In the genomic region with DNA sequence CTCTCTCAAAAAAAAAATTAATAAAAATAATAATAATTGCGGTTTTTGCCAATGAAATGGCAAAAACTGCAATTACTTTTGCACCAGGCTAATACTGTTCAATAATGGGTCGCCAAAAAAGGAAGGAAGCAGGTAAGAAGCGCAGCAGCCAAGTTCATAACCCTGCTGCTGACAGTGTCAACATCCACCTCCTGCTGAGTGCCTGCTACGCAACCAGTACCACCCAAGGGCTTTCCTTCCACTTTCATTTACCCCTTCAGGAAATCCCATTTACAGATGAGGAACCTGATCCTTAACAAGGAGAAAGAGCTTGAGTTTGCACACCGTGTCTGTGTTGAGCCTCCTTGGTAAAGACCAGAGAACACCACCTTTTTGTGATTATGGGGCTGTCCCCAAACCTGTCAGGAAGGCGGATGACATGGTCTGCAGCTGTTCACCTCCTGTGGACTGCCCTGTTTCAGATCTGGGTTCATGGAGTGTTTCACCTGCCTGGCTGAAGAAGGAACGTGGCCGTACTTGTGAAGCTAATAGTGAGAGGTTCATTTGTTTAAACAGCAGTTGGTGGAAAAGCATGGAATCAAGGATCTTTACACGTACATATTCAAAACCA, we compare ENCODE assay signal across 19 cellular contexts.
DNase-seq lines count a peak whose midpoint lies in the region; ATAC-seq and TF ChIP-seq lines count a peak whose summit lies in the region.
"Had no signal": no experiment of that assay in that cellular context is flagged by ENCODE, and none has a peak within 500 bp of the region (broad histone marks: within the 10 kb centered on the region; RNA-seq: fewer than 3 reads in every experiment).

No MANE protein-coding gene starts in this region.

- H3K27ac Mint-ChIP-seq in chondrocyte (ENCODE audit: unreplicated experiment): peak overlapping the region; percentile 17
- H3K27ac Mint-ChIP-seq: activated T-cell treated with anti-CD3 and anti-CD28 coated beads, Interleukin-2, amount 50 U/mL, for 72 hours; brain had no signal

- H3K4me1 Mint-ChIP-seq in chondrocyte (ENCODE audit: low read depth): peaks cover 21% of the 10 kb centered on the region

- no peak for ATAC-seq in HG02884 (IDR thresholded peaks at IDR 0.05; ENCODE audit: unreplicated experiment)
- ATAC-seq: activated T-cell treated with anti-CD3 and anti-CD28 coated beads, Interleukin-2, amount 50 U/mL, for 72 hours; left colon; mucosa of descending colon had no signal

- POLR2A ChIA-PET in HEK293 (lab: Yijun Ruan, JAX): interaction anchor here (1.2 kb wide), 1 partner anchor 122 kb away, joined by 4 read pairs; no protein-coding TSS in a partner anchor

- no peak overlapping the region for H3K4me3 ChIP-seq in HEK293 (ENCODE audit: low read depth, low read length)
- H3K4me3 ChIP-seq: BLaER1 treated with 17β-estradiol and CSF1 and Interleukin-3, amounts not matched to agents 10 nM and 100 nM; MG63; mucosa of descending colon; sigmoid colon; stomach had no signal

- no peak overlapping the region for H3K27ac ChIP-seq in HEK293 (ENCODE audit: extremely low read depth, low read depth, low read length)
- H3K27ac ChIP-seq: BLaER1 treated with 17β-estradiol and CSF1 and Interleukin-3, amounts not matched to agents 10 nM and 100 nM; sigmoid colon; stomach had no signal

- H3K4me3 Mint-ChIP-seq in chondrocyte (ENCODE audit: unreplicated experiment): no peak overlapping the region
- H3K4me3 Mint-ChIP-seq: activated naive CD8-positive, alpha-beta T cell; activated T-cell treated with anti-CD3 and anti-CD28 coated beads, Interleukin-2, amount 50 U/mL, for 72 hours; brain had no signal

- TF ChIP-seq CTCF in HEK293 (tag by site-specific recombination; IDR thresholded peaks at IDR 0.05) (no peak), chondrocyte (IDR thresholded peaks at IDR 0.05) (no peak)

- no peaks in the 10 kb centered on the region for H3K36me3 ChIP-seq in HEK293 (ENCODE audit: control insufficient read depth in 2 of 2, insufficient read depth in 1 of 2, low read length in 2 of 2)
- H3K36me3 ChIP-seq: MG63 had no signal

- H3K36me3 Mint-ChIP-seq in chondrocyte (ENCODE audit: low read depth): peaks cover 6% of the 10 kb centered on the region

- 0 out of 2 replicates have a peak, but pooled peaks cover 3% of the 10 kb centered on the region for H3K4me1 ChIP-seq in HEK293 (ENCODE audit: control insufficient read depth, insufficient read depth, low read length)
- H3K4me1 ChIP-seq: sigmoid colon had no signal

- CTCF ChIA-PET in HEK293 (lab: Yijun Ruan, JAX): interaction anchor here (0.7 to 3.0 kb wide), 4 partner anchors 11 to 954 kb away, joined by 3 to 23 read pairs (median 4); no protein-coding TSS in a partner anchor

- peaks cover 8% of the 10 kb centered on the region for H3K9me3 Mint-ChIP-seq in chondrocyte (ENCODE audit: low read depth)

- DNase-seq in NCI-H2029 (lab: John Stamatoyannopoulos, UW): peak; percentile 8
- DNase-seq in NCI-H2029 treated with DMSO at 0.1 percent for 48 hours (lab: John Stamatoyannopoulos, UW): no peak
- DNase-seq in NCI-H69 (lab: John Stamatoyannopoulos, UW): peak; percentile 86
- DNase-seq in chondrocyte (ENCODE audit: low spot score): no peak
- no peak for DNase-seq in NCI-H524 treated with DMSO at 0.1 percent for 48 hours (lab: John Stamatoyannopoulos, UW)
- no peak for DNase-seq in nucleus accumbens (lab: John Stamatoyannopoulos, UW)
- DNase-seq: activated CD4-positive, alpha-beta T cell treated with anti-CD3 and anti-CD28 coated beads, Interleukin-2, amount 50 U/mL, for 1 hour; activated T-cell treated with anti-CD3 and anti-CD28 coated beads, Interleukin-2, amount 50 U/mL, for 72 hours; HCEC 1CT; left colon; MG63; mucosa of descending colon; sigmoid colon; stomach had no signal

- no peaks in the 10 kb centered on the region for H3K27me3 Mint-ChIP-seq in chondrocyte (ENCODE audit: low read depth)
- H3K27me3 Mint-ChIP-seq: activated naive CD8-positive, alpha-beta T cell had no signal

- H3K9me3 ChIP-seq in HEK293 (ENCODE audit: control insufficient read depth, insufficient read depth, low read depth, low read length): no peaks in the 10 kb centered on the region

TF ChIP-seq in HEK293, 187 proteins besides CTCF, POLR2A, EP300 and RAD21:
- TF ChIP-seq, protein P1, sequence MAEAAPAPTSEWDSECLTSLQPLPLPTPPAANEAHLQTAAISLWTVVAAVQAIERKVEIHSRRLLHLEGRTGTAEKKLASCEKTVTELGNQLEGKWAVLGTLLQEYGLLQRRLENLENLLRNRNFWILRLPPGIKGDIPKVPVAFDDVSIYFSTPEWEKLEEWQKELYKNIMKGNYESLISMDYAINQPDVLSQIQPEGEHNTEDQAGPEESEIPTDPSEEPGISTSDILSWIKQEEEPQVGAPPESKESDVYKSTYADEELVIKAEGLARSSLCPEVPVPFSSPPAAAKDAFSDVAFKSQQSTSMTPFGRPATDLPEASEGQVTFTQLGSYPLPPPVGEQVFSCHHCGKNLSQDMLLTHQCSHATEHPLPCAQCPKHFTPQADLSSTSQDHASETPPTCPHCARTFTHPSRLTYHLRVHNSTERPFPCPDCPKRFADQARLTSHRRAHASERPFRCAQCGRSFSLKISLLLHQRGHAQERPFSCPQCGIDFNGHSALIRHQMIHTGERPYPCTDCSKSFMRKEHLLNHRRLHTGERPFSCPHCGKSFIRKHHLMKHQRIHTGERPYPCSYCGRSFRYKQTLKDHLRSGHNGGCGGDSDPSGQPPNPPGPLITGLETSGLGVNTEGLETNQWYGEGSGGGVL (tag by site-specific recombination; IDR thresholded peaks at IDR 0.05): no peak
- TF ChIP-seq GLIS1 (tag by site-specific recombination; IDR thresholded peaks at IDR 0.05) (peak; percentile 43), ZIC2 (tag by site-specific recombination; IDR thresholded peaks at IDR 0.05) (peak; percentile 36)

Comparison
In these comparisons a context has a peak if more than half of its experiments do, and no peak if none do; other contexts are left out.
1. DNase-seq: peak in NCI-H2029 (single experiment) and NCI-H69 (single experiment); none in NCI-H2029 treated with DMSO at 0.1 percent for 48 hours (single experiment), chondrocyte (single experiment), NCI-H524 treated with DMSO at 0.1 percent for 48 hours (single experiment) and nucleus accumbens (0 of 56).